Comparison of ENCODE assay signal across 1 cellular context in the genomic region with DNA sequence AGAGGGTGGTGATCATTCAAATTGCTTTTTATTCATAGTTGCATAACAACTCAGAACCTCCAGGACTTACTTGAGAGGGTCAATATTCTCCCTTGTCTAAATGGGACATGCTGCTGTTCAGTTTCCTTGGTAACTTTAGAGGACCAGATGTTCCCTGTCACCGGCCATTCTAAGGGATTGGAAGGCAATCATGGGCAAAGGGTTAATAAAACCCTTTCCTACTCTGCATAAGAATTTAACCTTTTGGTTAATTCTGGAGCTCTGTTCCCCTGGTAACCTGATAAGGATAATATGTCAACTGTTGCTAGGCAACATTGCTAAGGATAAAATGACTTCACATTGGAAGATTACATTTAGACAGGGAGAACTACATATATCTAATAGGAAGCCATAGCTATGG.
TF ChIP-seq lines count a peak whose summit lies in the region.

No MANE protein-coding gene starts in this region.

TF ChIP-seq in GM23338, 12 proteins besides CTCF, POLR2A, EP300 and RAD21 (continued from another document):
- TF ChIP-seq, protein P1, sequence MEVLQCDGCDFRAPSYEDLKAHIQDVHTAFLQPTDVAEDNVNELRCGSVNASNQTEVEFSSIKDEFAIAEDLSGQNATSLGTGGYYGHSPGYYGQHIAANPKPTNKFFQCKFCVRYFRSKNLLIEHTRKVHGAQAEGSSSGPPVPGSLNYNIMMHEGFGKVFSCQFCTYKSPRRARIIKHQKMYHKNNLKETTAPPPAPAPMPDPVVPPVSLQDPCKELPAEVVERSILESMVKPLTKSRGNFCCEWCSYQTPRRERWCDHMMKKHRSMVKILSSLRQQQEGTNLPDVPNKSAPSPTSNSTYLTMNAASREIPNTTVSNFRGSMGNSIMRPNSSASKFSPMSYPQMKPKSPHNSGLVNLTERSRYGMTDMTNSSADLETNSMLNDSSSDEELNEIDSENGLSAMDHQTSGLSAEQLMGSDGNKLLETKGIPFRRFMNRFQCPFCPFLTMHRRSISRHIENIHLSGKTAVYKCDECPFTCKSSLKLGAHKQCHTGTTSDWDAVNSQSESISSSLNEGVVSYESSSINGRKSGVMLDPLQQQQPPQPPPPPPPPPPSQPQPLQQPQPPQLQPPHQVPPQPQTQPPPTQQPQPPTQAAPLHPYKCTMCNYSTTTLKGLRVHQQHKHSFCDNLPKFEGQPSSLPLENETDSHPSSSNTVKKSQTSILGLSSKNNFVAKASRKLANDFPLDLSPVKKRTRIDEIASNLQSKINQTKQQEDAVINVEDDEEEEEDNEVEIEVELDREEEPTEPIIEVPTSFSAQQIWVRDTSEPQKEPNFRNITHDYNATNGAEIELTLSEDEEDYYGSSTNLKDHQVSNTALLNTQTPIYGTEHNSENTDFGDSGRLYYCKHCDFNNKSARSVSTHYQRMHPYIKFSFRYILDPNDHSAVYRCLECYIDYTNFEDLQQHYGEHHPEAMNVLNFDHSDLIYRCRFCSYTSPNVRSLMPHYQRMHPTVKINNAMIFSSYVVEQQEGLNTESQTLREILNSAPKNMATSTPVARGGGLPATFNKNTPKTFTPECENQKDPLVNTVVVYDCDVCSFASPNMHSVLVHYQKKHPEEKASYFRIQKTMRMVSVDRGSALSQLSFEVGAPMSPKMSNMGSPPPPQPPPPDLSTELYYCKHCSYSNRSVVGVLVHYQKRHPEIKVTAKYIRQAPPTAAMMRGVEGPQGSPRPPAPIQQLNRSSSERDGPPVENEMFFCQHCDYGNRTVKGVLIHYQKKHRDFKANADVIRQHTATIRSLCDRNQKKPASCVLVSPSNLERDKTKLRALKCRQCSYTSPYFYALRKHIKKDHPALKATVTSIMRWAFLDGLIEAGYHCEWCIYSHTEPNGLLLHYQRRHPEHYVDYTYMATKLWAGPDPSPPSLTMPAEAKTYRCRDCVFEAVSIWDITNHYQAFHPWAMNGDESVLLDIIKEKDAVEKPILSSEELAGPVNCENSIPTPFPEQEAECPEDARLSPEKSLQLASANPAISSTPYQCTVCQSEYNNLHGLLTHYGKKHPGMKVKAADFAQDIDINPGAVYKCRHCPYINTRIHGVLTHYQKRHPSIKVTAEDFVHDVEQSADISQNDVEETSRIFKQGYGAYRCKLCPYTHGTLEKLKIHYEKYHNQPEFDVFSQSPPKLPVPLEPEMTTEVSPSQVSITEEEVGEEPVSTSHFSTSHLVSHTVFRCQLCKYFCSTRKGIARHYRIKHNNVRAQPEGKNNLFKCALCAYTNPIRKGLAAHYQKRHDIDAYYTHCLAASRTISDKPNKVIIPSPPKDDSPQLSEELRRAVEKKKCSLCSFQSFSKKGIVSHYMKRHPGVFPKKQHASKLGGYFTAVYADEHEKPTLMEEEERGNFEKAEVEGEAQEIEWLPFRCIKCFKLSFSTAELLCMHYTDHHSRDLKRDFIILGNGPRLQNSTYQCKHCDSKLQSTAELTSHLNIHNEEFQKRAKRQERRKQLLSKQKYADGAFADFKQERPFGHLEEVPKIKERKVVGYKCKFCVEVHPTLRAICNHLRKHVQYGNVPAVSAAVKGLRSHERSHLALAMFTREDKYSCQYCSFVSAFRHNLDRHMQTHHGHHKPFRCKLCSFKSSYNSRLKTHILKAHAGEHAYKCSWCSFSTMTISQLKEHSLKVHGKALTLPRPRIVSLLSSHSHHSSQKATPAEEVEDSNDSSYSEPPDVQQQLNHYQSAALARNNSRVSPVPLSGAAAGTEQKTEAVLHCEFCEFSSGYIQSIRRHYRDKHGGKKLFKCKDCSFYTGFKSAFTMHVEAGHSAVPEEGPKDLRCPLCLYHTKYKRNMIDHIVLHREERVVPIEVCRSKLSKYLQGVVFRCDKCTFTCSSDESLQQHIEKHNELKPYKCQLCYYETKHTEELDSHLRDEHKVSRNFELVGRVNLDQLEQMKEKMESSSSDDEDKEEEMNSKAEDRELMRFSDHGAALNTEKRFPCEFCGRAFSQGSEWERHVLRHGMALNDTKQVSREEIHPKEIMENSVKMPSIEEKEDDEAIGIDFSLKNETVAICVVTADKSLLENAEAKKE (CRISPR knock-in tag; IDR thresholded peaks at IDR 0.05): no peak
- TF ChIP-seq POLR2AphosphoS5 (IDR thresholded peaks at IDR 0.05; ENCODE audit: low read depth) (no peak), ZNF114 (CRISPR knock-in tag; IDR thresholded peaks at IDR 0.05) (no peak)
